Comparison of ENCODE assay signal across 8 cellular contexts in the genomic region with DNA sequence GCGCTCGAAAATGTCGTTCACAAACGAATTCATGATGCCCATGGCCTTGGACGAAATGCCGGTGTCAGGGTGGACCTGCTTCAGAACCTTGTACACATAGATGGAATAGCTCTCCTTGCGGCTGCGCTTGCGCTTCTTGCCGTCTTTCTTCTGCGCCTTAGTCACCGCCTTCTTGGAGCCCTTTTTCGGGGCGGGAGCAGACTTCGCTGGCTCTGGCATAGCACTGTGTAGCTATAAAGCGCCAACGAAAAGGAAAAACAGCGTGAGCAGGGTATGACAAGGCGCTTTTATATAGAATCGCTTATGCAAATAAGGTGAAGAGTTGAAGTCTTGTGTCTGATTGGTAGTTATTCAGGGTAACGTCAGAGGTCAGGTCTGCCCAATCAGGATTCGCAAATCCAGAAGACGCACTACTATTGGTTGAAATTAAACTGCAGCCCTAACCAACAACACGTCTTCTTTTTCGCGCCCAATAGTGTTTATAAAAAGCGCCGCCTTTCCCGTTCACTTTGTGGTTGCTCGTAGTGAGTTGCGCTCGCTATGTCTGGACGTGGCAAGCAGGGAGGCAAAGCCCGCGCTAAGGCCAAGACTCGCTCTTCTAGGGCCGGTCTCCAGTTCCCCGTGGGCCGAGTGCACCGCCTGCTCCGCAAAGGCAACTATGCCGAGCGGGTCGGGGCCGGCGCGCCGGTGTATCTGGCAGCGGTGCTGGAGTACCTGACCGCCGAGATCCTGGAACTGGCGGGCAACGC.
A peak's percentile ranks its signal among the peaks of the same experiment; 100 is the strongest.
DNase-seq lines count a peak whose midpoint lies in the region; ATAC-seq and TF ChIP-seq lines count a peak whose summit lies in the region.

No MANE protein-coding gene starts in this region.

- H3K36me3 ChIP-seq in adipocyte (ENCODE audit: control insufficient read depth, insufficient read depth, low read length, severe bottlenecking) (peaks cover 5% of the 10 kb centered on the region), upper lobe of right lung (no peaks in the 10 kb centered on the region)

- DNase-seq in GM12864 (ENCODE audit: low read depth): peak; percentile 100
- DNase-seq in NCI-H128 (lab: John Stamatoyannopoulos, UW; ENCODE audit: unreplicated experiment): peak; percentile 92
- peak; percentile 97 for DNase-seq in SKM-1 treated with dmso at 0.1 percent for 144 hours (lab: John Stamatoyannopoulos, UW; ENCODE audit: unreplicated experiment)
- DNase-seq in adipocyte (ENCODE audit: low read depth): peak; percentile 98
- peak; percentile 86 for DNase-seq in left cardiac atrium
- peak; percentile 53 to 95 (median 69) for DNase-seq in posterior cingulate gyrus
- DNase-seq in upper lobe of right lung: peak; percentile 81

- no peaks in the 10 kb centered on the region for H3K9me3 ChIP-seq in adipocyte (ENCODE audit: control insufficient read depth, low read length)
- H3K9me3 ChIP-seq in upper lobe of right lung: no peaks in the 10 kb centered on the region

- H3K4me3 ChIP-seq in GM12864 (ENCODE audit: low read depth, low read length) (peak overlapping the region; percentile 62), adipocyte (ENCODE audit: low read length) (peak overlapping the region; percentile 86), upper lobe of right lung (peak overlapping the region; percentile 56)

- intact Hi-C loops in left cardiac atrium (cut with DNase I): no loop called here
- intact Hi-C loops in posterior cingulate gyrus (cut with DNase I): no loop called here
- intact Hi-C loops in upper lobe of right lung (cut with DNase I): no loop called here

- ATAC-seq in HG02759 (IDR thresholded peaks at IDR 0.05; ENCODE audit: unreplicated experiment) (peak; percentile 77), left cardiac atrium (peak; percentile 95 to 96), upper lobe of right lung (peak; percentile 97)

- peak overlapping the region; percentile 80 for H3K27ac ChIP-seq in upper lobe of right lung

- TF ChIP-seq CTCF in GM12864 (IDR thresholded peaks at IDR 0.05; ENCODE audit: low read depth, low read length, missing control alignments): no peak
- no peak for TF ChIP-seq CTCF in upper lobe of right lung (IDR thresholded peaks at IDR 0.05)

- H3K27me3 ChIP-seq in adipocyte (replicated peaks; ENCODE audit: control insufficient read depth, insufficient read depth, low read length): no peaks in the 10 kb centered on the region
- H3K27me3 ChIP-seq in upper lobe of right lung: no peaks in the 10 kb centered on the region

- H3K4me1 ChIP-seq in adipocyte (ENCODE audit: control insufficient read depth, insufficient read depth, low read length): peaks cover 16% of the 10 kb centered on the region
- H3K4me1 ChIP-seq in upper lobe of right lung: peaks cover 6% of the 10 kb centered on the region

- H3K9ac ChIP-seq in adipocyte (ENCODE audit: low read length): peak overlapping the region; percentile 84

Comparison
In these comparisons a context has a peak if more than half of its experiments do, and no peak if none do; other contexts are left out.
1. Peak in every context shown above with its lines: DNase-seq, ATAC-seq, H3K4me3 ChIP-seq and H3K27ac ChIP-seq.